9 cellular contexts compared by ENCODE assay signal in genomic region chr1:7265771-7266371, GRCh38.
DNase-seq lines count a peak whose midpoint lies in the region; ATAC-seq lines count a peak whose summit lies in the region.
"Had no signal": no experiment of that assay in that cellular context is flagged by ENCODE, and none has a peak within 500 bp of the region (broad histone marks: within the 10 kb centered on the region; RNA-seq: fewer than 3 reads in every experiment).

No MANE protein-coding gene starts in this region.

- DNase-seq in AG08395 (ENCODE audit: low spot score) (peak; percentile 80), HT1080 (ENCODE audit: low read depth) (peak; percentile 98), SW 1271 (lab: John Stamatoyannopoulos, UW) (peak; percentile 70 to 85), glomerular visceral epithelial cell (ENCODE audit: extremely low spot score) (peak; percentile 90), NOMO-1 treated with dmso at 0.1 percent for 144 hours (lab: John Stamatoyannopoulos, UW; ENCODE audit: unreplicated experiment) (no peak), midbrain (lab: John Stamatoyannopoulos, UW) (no peak)
- DNase-seq: activated naive CD4-positive, alpha-beta T cell treated with anti-CD3 and anti-CD28 coated beads for 36 hours had no signal

- ATAC-seq in GM21825 (IDR thresholded peaks at IDR 0.05; ENCODE audit: unreplicated experiment) (no peak), GM18517 (IDR thresholded peaks at IDR 0.05; ENCODE audit: unreplicated experiment) (no peak)

Comparison
In these comparisons a context has a peak if more than half of its experiments do, and no peak if none do; other contexts are left out.
1. DNase-seq: peak in AG08395 (single experiment), HT1080 (single experiment), SW 1271 (2 of 2) and glomerular visceral epithelial cell (single experiment); none in NOMO-1 treated with dmso at 0.1 percent for 144 hours (single experiment) and midbrain (single experiment).